In genomic region chr6:42572523-42572922, GRCh38 we compare ENCODE assay signal across 9 cellular contexts. TPM values are rescaled to one million over a fixed set of nuclear protein-coding genes. Genes with fewer than 3 reads are reported as not detected.
DNase-seq lines count a peak whose midpoint lies in the region; ATAC-seq and TF ChIP-seq lines count a peak whose summit lies in the region.
"Had no signal": no experiment of that assay in that cellular context is flagged by ENCODE, and none has a peak within 500 bp of the region (broad histone marks: within the 10 kb centered on the region; RNA-seq: fewer than 3 reads in every experiment).

No MANE protein-coding gene starts in this region.

- TF ChIP-seq POLR2A in esophagus squamous epithelium (IDR thresholded peaks at IDR 0.05) = no peak

- peak overlapping the region; percentile 5 to 67 (median 54) for H3K4me3 Mint-ChIP-seq in naive thymus-derived CD8-positive, alpha-beta T cell

- H3K27me3 Mint-ChIP-seq in naive thymus-derived CD8-positive, alpha-beta T cell = no peaks in the 10 kb centered on the region

- no peak overlapping the region for H3K27ac ChIP-seq in esophagus squamous epithelium
- H3K27ac ChIP-seq in colonic mucosa = no peak overlapping the region

- 26 to 51% methylated on average over 4 of the region's 4 CpGs for WGBS in esophagus squamous epithelium, 2 donors

- H3K9me3 Mint-ChIP-seq in naive thymus-derived CD8-positive, alpha-beta T cell = no peaks in the 10 kb centered on the region

- H3K27me3 ChIP-seq in esophagus squamous epithelium (no peaks in the 10 kb centered on the region), colonic mucosa (no peaks in the 10 kb centered on the region)

- POLR2A ChIA-PET in naive thymus-derived CD8-positive, alpha-beta T cell (lab: Charles Lee) = interaction anchor here (0.7 to 1.9 kb wide), 3 partner anchors 9 to 356 kb away, joined by 4 to 10 read pairs (median 6); partner anchors contain the start of genes CNPY3 and UBR2

- H3K4me1 ChIP-seq in esophagus squamous epithelium (peaks cover 5 to 65% (median 33%) of the 10 kb centered on the region in 3 donors), colonic mucosa (peaks cover 4% of the 10 kb centered on the region)

- no peak overlapping the region for H3K9ac ChIP-seq in colonic mucosa (ENCODE audit: low read depth in 2 of 2, low read length in 2 of 2)

- H3K36me3 ChIP-seq in esophagus squamous epithelium (peaks cover 0 to 46% (median 5%) of the 10 kb centered on the region in 3 donors), colonic mucosa (peaks cover 6% of the 10 kb centered on the region)

- peak; percentile 69 for ATAC-seq in GM18861 (IDR thresholded peaks at IDR 0.05; ENCODE audit: unreplicated experiment)
- peak; percentile 83 for ATAC-seq in HG02642 (IDR thresholded peaks at IDR 0.05; ENCODE audit: poor library complexity, unreplicated experiment)
- peak; percentile 87 to 92 for ATAC-seq in naive thymus-derived CD8-positive, alpha-beta T cell
- ATAC-seq: Panc1 had no signal

- H3K4me1 Mint-ChIP-seq in naive thymus-derived CD8-positive, alpha-beta T cell = peaks cover 21 to 75% (median 48%) of the 10 kb centered on the region in 4 donors

- H3K9me3 ChIP-seq in esophagus squamous epithelium (no peaks in the 10 kb centered on the region), colonic mucosa (no peaks in the 10 kb centered on the region)

- DNase-seq in NCI-H2171 treated with DMSO at 0.1 percent for 48 hours (lab: John Stamatoyannopoulos, UW) = peak; percentile 87
- peak in 3 of 10 donors; percentile 13 to 38 (median 27) for DNase-seq in naive thymus-derived CD8-positive, alpha-beta T cell
- DNase-seq in NCI-H774 (lab: John Stamatoyannopoulos, UW) = no peak
- no peak for DNase-seq in posterior cingulate gyrus
- no peak for DNase-seq in esophagus squamous epithelium (lab: John Stamatoyannopoulos, UW)
- DNase-seq in colonic mucosa = no peak

- H3K36me3 Mint-ChIP-seq in naive thymus-derived CD8-positive, alpha-beta T cell = peaks cover 0 to 44% (median 8%) of the 10 kb centered on the region in 3 donors

- H3K27ac Mint-ChIP-seq in naive thymus-derived CD8-positive, alpha-beta T cell = peak overlapping the region; percentile 21 to 89 (median 84)

- H3K4me3 ChIP-seq in esophagus squamous epithelium (no peak overlapping the region), colonic mucosa (no peak overlapping the region)

- TF ChIP-seq CTCF in esophagus squamous epithelium (IDR thresholded peaks at IDR 0.05) = no peak
- TF ChIP-seq CTCF in colonic mucosa (IDR thresholded peaks at IDR 0.05) = no peak

- intact Hi-C loops in posterior cingulate gyrus (cut with DNase I) (no loop called here), esophagus squamous epithelium (cut with DNase I) (no loop called here), colonic mucosa (cut with DNase I) (no loop called here)

RNA-seq across cellular contexts. Expression of gene UBR2, which starts 8.7 kb away (rescaled TPM):
- total RNA-seq in naive thymus-derived CD8-positive, alpha-beta T cell = 10 to 100 TPM; 46.9 to 49.6 TPM
- polyA plus RNA-seq in naive thymus-derived CD8-positive, alpha-beta T cell = 1 to 10 TPM; 7.0 to 9.1 (median 8.1) TPM
- 10 to 100 TPM; 14.0 to 25.9 (median 20.4) TPM for total RNA-seq in esophagus squamous epithelium
- total RNA-seq in colonic mucosa = 10 to 100 TPM; 33.0 to 42.3 TPM
